ENCODE assay signal across 10 cellular contexts in the genomic region with DNA sequence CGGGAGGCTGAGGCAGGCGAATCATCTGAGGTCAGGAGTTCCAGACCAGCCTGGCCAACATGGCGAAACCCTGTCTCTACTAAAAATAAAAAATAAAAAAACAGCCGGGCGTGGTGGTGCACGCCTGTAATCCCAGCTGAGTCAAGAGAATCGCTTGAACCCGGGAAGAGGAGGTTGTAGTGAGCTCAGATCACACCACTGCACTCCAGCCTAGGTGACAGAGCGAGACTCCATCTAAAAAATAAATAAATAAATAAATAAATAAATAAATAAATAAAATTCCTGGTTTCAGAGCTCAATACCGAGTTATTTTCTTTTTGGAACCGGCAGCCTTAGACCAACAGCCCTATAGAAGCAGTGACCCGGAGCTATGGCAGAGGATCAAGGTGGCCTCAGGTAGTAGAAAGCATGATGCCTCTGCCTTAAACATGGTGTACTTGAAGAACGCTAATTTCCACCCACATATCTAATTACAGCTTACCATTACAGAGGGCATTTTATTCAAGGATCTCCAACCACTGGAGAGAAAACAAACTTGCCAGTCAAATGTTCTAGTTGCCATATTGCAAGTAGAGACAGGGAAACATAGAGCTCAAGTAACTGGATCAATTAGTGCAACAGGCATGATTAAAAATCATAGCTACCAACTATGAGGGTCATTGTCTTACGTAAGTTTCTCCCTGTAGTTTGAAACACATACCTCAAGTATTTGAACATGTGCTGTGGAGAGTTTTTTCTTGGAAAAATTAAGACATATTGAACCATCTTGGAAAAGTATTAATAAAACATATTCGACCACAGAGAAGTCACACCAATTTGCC. TPM values are rescaled to one million over a fixed set of nuclear protein-coding genes. Genes with fewer than 3 reads are reported as not detected.
A peak's percentile ranks its signal among the peaks of the same experiment; 100 is the strongest.
DNase-seq lines count a peak whose midpoint lies in the region; ATAC-seq and TF ChIP-seq lines count a peak whose summit lies in the region.
"Had no signal": no experiment of that assay in that cellular context is flagged by ENCODE, and none has a peak within 500 bp of the region (broad histone marks: within the 10 kb centered on the region; RNA-seq: fewer than 3 reads in every experiment).

No MANE protein-coding gene starts in this region.

- H3K27me3 ChIP-seq in heart right ventricle = peaks cover 0 to 44% (median 0%) of the 10 kb centered on the region in 7 donors
- H3K27me3 ChIP-seq in uterus = no peaks in the 10 kb centered on the region

- intact Hi-C loops in heart right ventricle (cut with DNase I) = loop anchor here in 9 of 10 donors (2.0 to 10.0 kb wide), 21 partner anchors 37 to 180 kb away; partner anchors contain the start of gene SRP9 (in 1 of the 9)
- intact Hi-C loops in left ventricle myocardium superior (cut with micrococcal nuclease) = loop anchor here (10.0 kb wide), 2 partner anchors 60 to 100 kb away; no protein-coding TSS in a partner anchor
- intact Hi-C loops in uterus (cut with DNase I; ENCODE audit: low total_unique reads) = loop anchor here (10.0 kb wide), 1 partner anchor 120 kb away; the partner anchor contains the start of gene SRP9

- no peaks in the 10 kb centered on the region for H3K36me3 ChIP-seq in heart right ventricle
- H3K36me3 ChIP-seq in uterus = no peaks in the 10 kb centered on the region

- no peaks in the 10 kb centered on the region for H3K36me3 Mint-ChIP-seq in brain
- H3K36me3 Mint-ChIP-seq in mesothelial cell of epicardium = no peaks in the 10 kb centered on the region

- H3K27ac ChIP-seq in heart right ventricle (peak overlapping the region in 9 of 10 donors; percentile 49 to 100 (median 98)), uterus (peak overlapping the region; percentile 99 to 100)

- DNase-seq in heart right ventricle (no peak), left ventricle myocardium superior (no peak), mesothelial cell of epicardium (ENCODE audit: low spot score in 2 of 2, unreplicated experiment in 2 of 2) (no peak), uterus (no peak), HT-29 (ENCODE audit: low spot score) (no peak), NOMO-1 treated with dmso at 0.1 percent for 144 hours (lab: John Stamatoyannopoulos, UW; ENCODE audit: unreplicated experiment) (no peak)
- DNase-seq: NCI-H187 treated with DMSO at 0.1 percent for 48 hours had no signal

- H3K4me1 ChIP-seq in heart right ventricle (peaks cover 0 to 50% (median 26%) of the 10 kb centered on the region in 9 donors), uterus (no peaks in the 10 kb centered on the region)

- ATAC-seq in heart right ventricle (no peak), left ventricle myocardium superior (no peak), HG03432 (IDR thresholded peaks at IDR 0.05; ENCODE audit: unreplicated experiment) (no peak)
- ATAC-seq: left lobe of liver had no signal

- H3K4me3 ChIP-seq in heart right ventricle = peak overlapping the region in 2 of 10 donors; percentile 13 to 92
- H3K4me3 ChIP-seq in uterus = no peak overlapping the region

- TF ChIP-seq POLR2A in uterus (IDR thresholded peaks at IDR 0.05) = no peak

- H3K4me1 Mint-ChIP-seq in brain (peaks cover 51% of the 10 kb centered on the region), mesothelial cell of epicardium (peaks cover 46% of the 10 kb centered on the region)

- H3K27ac Mint-ChIP-seq in brain (peak overlapping the region in 4 of 5 experiments; percentile 31 to 98 (median 93)), mesothelial cell of epicardium (peak overlapping the region; percentile 100)

- H3K9me3 Mint-ChIP-seq in brain (peaks cover 0 to 5% (median 0%) of the 10 kb centered on the region in 5 experiments), mesothelial cell of epicardium (no peaks in the 10 kb centered on the region)

- WGBS in heart right ventricle, 2 donors = 83 to 89% methylated on average over 15 of the region's 15 CpGs

- H3K27me3 Mint-ChIP-seq in brain = peaks cover 15% of the 10 kb centered on the region
- H3K27me3 Mint-ChIP-seq in mesothelial cell of epicardium (ENCODE audit: low read depth) = no peaks in the 10 kb centered on the region

- H3K9me3 ChIP-seq in heart right ventricle (no peaks in the 10 kb centered on the region), uterus (no peaks in the 10 kb centered on the region)

- TF ChIP-seq CTCF in heart right ventricle (IDR thresholded peaks at IDR 0.05) (no peak), brain (conservative IDR thresholded peaks at IDR 0.05) (no peak), mesothelial cell of epicardium (IDR thresholded peaks at IDR 0.05; ENCODE audit: unreplicated experiment) (no peak), uterus (IDR thresholded peaks at IDR 0.05) (no peak)

- H3K4me3 Mint-ChIP-seq in brain (peak overlapping the region; percentile 85 to 92 (median 88)), mesothelial cell of epicardium (peak overlapping the region; percentile 99)

RNA-seq across cellular contexts. Expression of gene ENAH, which starts 2.0 kb away (rescaled TPM):
- 100 to 1,000 TPM in 6 of 10 donors, 10 to 100 TPM in 4; 63.3 to 201 (median 115) TPM for total RNA-seq in heart right ventricle
- 10 to 100 TPM; 12.4 to 16.4 TPM for polyA plus RNA-seq in heart right ventricle
- 90.1 TPM for total RNA-seq in left ventricle myocardium superior
- polyA plus RNA-seq in brain (ENCODE audit: insufficient read depth, low read depth, low replicate concordance) = 85.4 TPM
- 137 to 144 TPM (median 140 TPM) in 3 replicates for total RNA-seq in mesothelial cell of epicardium
- 100 to 1,000 TPM in 1 of 4 donors, 10 to 100 TPM in 3; 22.9 to 109 (median 78.3) TPM for total RNA-seq in uterus
- total RNA-seq in HT-29 (2014; rRNA removed; shearing (Covaris generic)) = 19.4 and 21.0 TPM in 2 replicates
